22 cellular contexts compared by ENCODE assay signal in the genomic region with DNA sequence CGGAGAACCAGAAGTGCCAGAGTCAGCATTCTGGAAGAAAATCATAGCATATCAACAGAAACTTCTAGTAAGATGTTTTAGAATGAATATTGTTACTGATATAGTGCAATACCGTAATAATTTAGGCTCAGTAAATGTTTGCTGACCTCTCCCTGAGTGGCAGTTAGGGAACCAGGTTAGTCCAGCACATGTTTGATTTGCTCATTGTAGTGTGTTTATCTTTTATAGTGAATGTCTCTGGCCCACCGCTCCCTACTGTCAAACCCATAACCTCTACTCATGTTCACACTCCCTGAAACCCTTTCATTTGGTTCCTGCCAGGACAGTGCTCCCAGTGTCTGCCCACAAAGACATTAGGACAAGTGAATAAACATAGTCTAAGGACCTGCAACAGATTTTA.
"Had no signal": no experiment of that assay in that cellular context is flagged by ENCODE, and none has a peak within 500 bp of the region (broad histone marks: within the 10 kb centered on the region; RNA-seq: fewer than 3 reads in every experiment).

No MANE protein-coding gene starts in this region.

- H3K27ac Mint-ChIP-seq: IgD-negative memory B cell had no signal

- H3K4me3 Mint-ChIP-seq: IgD-negative memory B cell had no signal

- H3K9me3 ChIP-seq: Peyer's patch, SJCRH30 had no signal

- H3K4me1 ChIP-seq: Peyer's patch, SJCRH30 had no signal

- DNase-seq: Kasumi-1, MM.1S, NCI-H1105 treated with DMSO at 0.1 percent for 48 hours, NCI-H1417 treated with DMSO at 0.1 percent for 48 hours, NCI-H146, NCI-H1694 treated with DMSO at 0.1 percent for 48 hours, NCI-H2171 treated with DMSO at 0.1 percent for 48 hours, NCI-H524, NCI-H69, NCI-H774, OCI-M1, PC-9, Peyer's patch, SHP77 treated with DMSO at 0.1 percent for 48 hours, SJCRH30, T-helper 1 cell had no signal

- H3K27me3 ChIP-seq: Peyer's patch, SJCRH30 had no signal

- H3K27me3 Mint-ChIP-seq: IgD-negative memory B cell had no signal

- H3K4me1 Mint-ChIP-seq: IgD-negative memory B cell had no signal

- H3K36me3 Mint-ChIP-seq: IgD-negative memory B cell had no signal

- H3K27ac ChIP-seq: HL-60, KMS-11, PC-9, Peyer's patch, SJCRH30 had no signal

- H3K36me3 ChIP-seq: Peyer's patch, SJCRH30 had no signal

- H3K4me3 ChIP-seq: K562, PC-9, Peyer's patch, SJCRH30 had no signal

- ATAC-seq: K562, Right ventricle myocardium inferior, SK-N-SH treated with all-trans-retinoic acid at 6 μM for 48 hours had no signal
